19 cellular contexts compared by ENCODE assay signal in the genomic region with DNA sequence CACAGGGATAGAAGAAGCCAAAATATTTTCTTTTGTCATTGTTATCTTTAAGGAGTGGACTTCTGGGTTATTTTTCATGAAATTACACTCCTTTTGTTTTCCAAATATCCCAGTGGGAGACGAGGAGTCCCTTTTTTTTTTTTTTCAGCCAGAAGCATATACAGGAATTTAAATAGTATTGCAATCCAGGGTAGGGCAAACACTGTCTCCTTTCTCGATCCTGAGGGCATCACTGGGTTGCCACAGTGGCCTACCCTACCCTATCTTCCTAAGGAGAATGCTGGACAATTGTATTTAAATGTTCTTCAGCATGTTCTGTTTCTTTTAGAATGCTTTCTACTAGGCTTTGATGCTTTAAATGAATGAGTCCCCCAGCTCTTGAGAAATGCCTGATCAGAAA.
"Had no signal": no experiment of that assay in that cellular context is flagged by ENCODE, and none has a peak within 500 bp of the region (broad histone marks: within the 10 kb centered on the region; RNA-seq: fewer than 3 reads in every experiment).

No MANE protein-coding gene starts in this region.

- H3K27me3 ChIP-seq: esophagus muscularis mucosa, gastrocnemius medialis, heart right ventricle, ovary, suprapubic skin, thyroid gland had no signal

- ATAC-seq: gastrocnemius medialis; heart right ventricle; left colon; left ventricle myocardium superior; naive thymus-derived CD4-positive, alpha-beta T cell; right cardiac atrium; stimulated activated naive CD8-positive, alpha-beta T cell treated with anti-CD3 and anti-CD28 coated beads, Interleukin-15, Interleukin-2, amounts not matched to agents 100 U/mL and 50 U/mL, for 24 hours had no signal

- H3K4me1 ChIP-seq: esophagus muscularis mucosa, gastrocnemius medialis, heart right ventricle, suprapubic skin, thyroid gland had no signal

- DNase-seq: effector memory CD4-positive, alpha-beta T cell; gastrocnemius medialis; heart right ventricle; hypothalamus; kidney; left colon; left ventricle myocardium superior; naive thymus-derived CD4-positive, alpha-beta T cell; ovary; right cardiac atrium; stimulated activated CD4-positive, alpha-beta T cell treated with anti-CD3 and anti-CD28 coated beads, Interleukin-2, amount 100 ng/mL, for 48 hours; stimulated activated naive CD8-positive, alpha-beta T cell treated with anti-CD3 and anti-CD28 coated beads, Interleukin-15, Interleukin-2, amounts not matched to agents 100 U/mL and 50 U/mL, for 24 hours; thyroid gland had no signal

- H3K27ac ChIP-seq: epithelial cell of prostate, esophagus muscularis mucosa, gastrocnemius medialis, heart right ventricle, ovary, suprapubic skin, thyroid gland had no signal

- H3K4me2 ChIP-seq: smooth muscle cell had no signal

- H3K9me3 ChIP-seq: esophagus muscularis mucosa, gastrocnemius medialis, heart right ventricle, ovary, suprapubic skin, thyroid gland had no signal

- H3K4me3 Mint-ChIP-seq: naive thymus-derived CD4-positive, alpha-beta T cell; type B pancreatic cell had no signal

- H3K27ac Mint-ChIP-seq: type B pancreatic cell had no signal

- H3K36me3 ChIP-seq: ovary had no signal

- H3K4me1 Mint-ChIP-seq: naive thymus-derived CD4-positive, alpha-beta T cell had no signal

- H3K9me3 Mint-ChIP-seq: naive thymus-derived CD4-positive, alpha-beta T cell; type B pancreatic cell had no signal

- H3K4me3 ChIP-seq: esophagus muscularis mucosa, gastrocnemius medialis, heart right ventricle, lung, ovary, smooth muscle cell, suprapubic skin, thyroid gland had no signal

- H3K27me3 Mint-ChIP-seq: naive thymus-derived CD4-positive, alpha-beta T cell; type B pancreatic cell had no signal
